ENCODE assay signal across 22 cellular contexts in genomic region chr7:69762821-69763352, GRCh38.
DNase-seq lines count a peak whose midpoint lies in the region; ATAC-seq lines count a peak whose summit lies in the region.
"Had no signal": no experiment of that assay in that cellular context is flagged by ENCODE, and none has a peak within 500 bp of the region (broad histone marks: within the 10 kb centered on the region; RNA-seq: fewer than 3 reads in every experiment).

No MANE protein-coding gene starts in this region.

- no peak overlapping the region for H3K27ac Mint-ChIP-seq in activated T-helper 2 cell treated with anti-CD3 and anti-CD28 coated beads, Interferon-gamma antibody, Interleukin-2, Interleukin-4, amounts not matched to agents 10 μg/mL and 5 μg/mL and 100 μg/mL, durations not matched to agents 14 hours and 24 hours and 36 hours
- H3K27ac Mint-ChIP-seq: activated CD8-positive, alpha-beta T cell treated with anti-CD3 and anti-CD28 coated beads, Interleukin-2, amount 10 ng/mL, durations not matched to agents 7 days and 5 days; activated naive CD8-positive, alpha-beta T cell treated with anti-CD3 and anti-CD28 coated beads, Interleukin-2, amount 10 ng/mL, durations not matched to agents 7 days and 5 days; B cell; mesothelial cell of epicardium; nephron progenitor cell had no signal

- DNase-seq in neuronal stem cell (ENCODE audit: low spot score) (no peak), HPDE6-E6E7 (ENCODE audit: extremely low spot score) (no peak)
- DNase-seq in activated T-helper 2 cell treated with anti-CD3 and anti-CD28 coated beads, Interferon-gamma antibody, Interleukin-2, Interleukin-4, amounts not matched to agents 10 μg/mL and 5 μg/mL and 100 μg/mL, durations not matched to agents 14 hours and 24 hours and 36 hours (ENCODE audit: low spot score) = no peak
- DNase-seq: activated CD8-positive, alpha-beta T cell treated with anti-CD3 and anti-CD28 coated beads, Interleukin-2, amount 10 ng/mL, durations not matched to agents 7 days and 5 days; activated naive CD8-positive, alpha-beta T cell treated with anti-CD3 and anti-CD28 coated beads, Interleukin-2, amount 10 ng/mL, durations not matched to agents 7 days and 5 days; activated T-cell treated with anti-CD3 and anti-CD28 coated beads, Interleukin-2, amount 50 U/mL, for 48 hours; brain microvascular endothelial cell; cortex of kidney; left colon; NCI-H146; nephron progenitor cell; Right ventricle myocardium superior; stimulated activated naive CD4-positive, alpha-beta T cell; trophoblast cell had no signal

- no peak overlapping the region for H3K4me2 ChIP-seq in neuronal stem cell (ENCODE audit: insufficient read depth, low read length, poor library complexity, severe bottlenecking)

- no peaks in the 10 kb centered on the region for H3K9me3 ChIP-seq in neuronal stem cell (replicated peaks in 1 of 2; ENCODE audit: control insufficient read depth in 2 of 2, insufficient read depth in 1 of 2, low read depth in 1 of 2, low read length in 2 of 2)
- H3K9me3 ChIP-seq: gastroesophageal sphincter had no signal

- H3K4me3 ChIP-seq in neuronal stem cell (ENCODE audit: low read length in 2 of 2) = no peak overlapping the region
- H3K4me3 ChIP-seq: gastroesophageal sphincter had no signal

- no peak overlapping the region for H3K18ac ChIP-seq in neuronal stem cell (ENCODE audit: low read length)

- H3K27me3 ChIP-seq in neuronal stem cell (ENCODE audit: control insufficient read depth in 3 of 3, insufficient read depth in 3 of 3, low read depth in 1 of 3, low read length in 3 of 3) = no peaks in the 10 kb centered on the region
- H3K27me3 ChIP-seq: brain microvascular endothelial cell, gastroesophageal sphincter had no signal

- no peak overlapping the region for H3K27ac ChIP-seq in neuronal stem cell (replicated peaks; ENCODE audit: low read length)
- H3K27ac ChIP-seq: brain microvascular endothelial cell, gastroesophageal sphincter, VCaP had no signal

- no peak overlapping the region for H2AFZ ChIP-seq in neuronal stem cell (ENCODE audit: low read length)

- peak overlapping the region; percentile 18 for H3K9ac ChIP-seq in neuronal stem cell (ENCODE audit: low read depth, low read length, poor library complexity)

- H2BK12ac ChIP-seq in neuronal stem cell (ENCODE audit: low read length) = no peak overlapping the region

- H2AK5ac ChIP-seq in neuronal stem cell (ENCODE audit: low read depth, low read length) = no peak overlapping the region

- no peak overlapping the region for H2BK15ac ChIP-seq in neuronal stem cell (ENCODE audit: low read length)

- no peaks in the 10 kb centered on the region for H3K27me3 Mint-ChIP-seq in activated T-helper 2 cell treated with anti-CD3 and anti-CD28 coated beads, Interferon-gamma antibody, Interleukin-2, Interleukin-4, amounts not matched to agents 10 μg/mL and 5 μg/mL and 100 μg/mL, durations not matched to agents 14 hours and 24 hours and 36 hours (ENCODE audit: low read depth)
- H3K27me3 Mint-ChIP-seq: activated naive CD8-positive, alpha-beta T cell treated with anti-CD3 and anti-CD28 coated beads, Interleukin-2, amount 10 ng/mL, durations not matched to agents 7 days and 5 days; B cell had no signal

- WGBS in neuronal stem cell (ENCODE audit: extremely low coverage in 2 of 2, insufficient read length in 2 of 2, insufficient replicate concordance in 1 of 2), 2 donors = no CpG with 5 or more reads among the region's 3 CpGs

- no peak overlapping the region for H2BK5ac ChIP-seq in neuronal stem cell (ENCODE audit: low read length)

- H3K36me3 Mint-ChIP-seq in activated T-helper 2 cell treated with anti-CD3 and anti-CD28 coated beads, Interferon-gamma antibody, Interleukin-2, Interleukin-4, amounts not matched to agents 10 μg/mL and 5 μg/mL and 100 μg/mL, durations not matched to agents 14 hours and 24 hours and 36 hours (ENCODE audit: low read depth) = no peaks in the 10 kb centered on the region
- H3K36me3 Mint-ChIP-seq: activated naive CD8-positive, alpha-beta T cell treated with anti-CD3 and anti-CD28 coated beads, Interleukin-2, amount 10 ng/mL, durations not matched to agents 7 days and 5 days had no signal

- H4K8ac ChIP-seq in neuronal stem cell (ENCODE audit: low read depth, low read length) = no peak overlapping the region

- H3K4ac ChIP-seq in neuronal stem cell (ENCODE audit: low read length) = no peak overlapping the region

- no peak overlapping the region for H3K14ac ChIP-seq in neuronal stem cell (ENCODE audit: low read length)

- peak; percentile 43 for ATAC-seq in GM18868 (IDR thresholded peaks at IDR 0.05; ENCODE audit: unreplicated experiment)
- peak; percentile 47 for ATAC-seq in GM21576 (IDR thresholded peaks at IDR 0.05; ENCODE audit: unreplicated experiment)
- ATAC-seq in HG03342 (IDR thresholded peaks at IDR 0.05; ENCODE audit: unreplicated experiment) = peak; percentile 58
- ATAC-seq in GM19324 (IDR thresholded peaks at IDR 0.05; ENCODE audit: low FRiP score, unreplicated experiment) = no peak
- ATAC-seq: activated CD8-positive, alpha-beta T cell treated with anti-CD3 and anti-CD28 coated beads, Interleukin-2, amount 10 ng/mL, durations not matched to agents 7 days and 5 days; gastroesophageal sphincter; left colon had no signal

- no peaks in the 10 kb centered on the region for H3K79me1 ChIP-seq in neuronal stem cell (ENCODE audit: low read depth, low read length)

- H4K91ac ChIP-seq in neuronal stem cell (ENCODE audit: low read depth, low read length, poor library complexity) = no peak overlapping the region

- intact Hi-C loops in activated T-helper 2 cell treated with anti-CD3 and anti-CD28 coated beads, Interferon-gamma antibody, Interleukin-2, Interleukin-4, amounts not matched to agents 10 μg/mL and 5 μg/mL and 100 μg/mL, durations not matched to agents 14 hours and 24 hours and 36 hours (cut with micrococcal nuclease) = no loop called here

- H3K36me3 ChIP-seq in neuronal stem cell (replicated peaks in 1 of 2; ENCODE audit: control insufficient read depth in 2 of 2, insufficient read depth in 2 of 2, low read length in 2 of 2) = no peaks in the 10 kb centered on the region
- H3K36me3 ChIP-seq: brain microvascular endothelial cell, gastroesophageal sphincter had no signal

- no peak overlapping the region for H3K4me3 Mint-ChIP-seq in activated T-helper 2 cell treated with anti-CD3 and anti-CD28 coated beads, Interferon-gamma antibody, Interleukin-2, Interleukin-4, amounts not matched to agents 10 μg/mL and 5 μg/mL and 100 μg/mL, durations not matched to agents 14 hours and 24 hours and 36 hours (ENCODE audit: low read depth)
- H3K4me3 Mint-ChIP-seq: activated CD8-positive, alpha-beta T cell treated with anti-CD3 and anti-CD28 coated beads, Interleukin-2, amount 10 ng/mL, durations not matched to agents 7 days and 5 days; activated naive CD8-positive, alpha-beta T cell treated with anti-CD3 and anti-CD28 coated beads, Interleukin-2, amount 10 ng/mL, durations not matched to agents 7 days and 5 days; B cell; mesothelial cell of epicardium; nephron progenitor cell had no signal

- H2BK120ac ChIP-seq in neuronal stem cell (ENCODE audit: low read depth, low read length) = no peak overlapping the region

- no peaks in the 10 kb centered on the region for H3K9me3 Mint-ChIP-seq in activated T-helper 2 cell treated with anti-CD3 and anti-CD28 coated beads, Interferon-gamma antibody, Interleukin-2, Interleukin-4, amounts not matched to agents 10 μg/mL and 5 μg/mL and 100 μg/mL, durations not matched to agents 14 hours and 24 hours and 36 hours
- H3K9me3 Mint-ChIP-seq: mesothelial cell of epicardium, nephron progenitor cell had no signal

- peaks cover 15 to 37% of the 10 kb centered on the region in 2 donors for H3K4me1 ChIP-seq in neuronal stem cell (ENCODE audit: control insufficient read depth in 2 of 2, insufficient read depth in 1 of 2, low read depth in 1 of 2, low read length in 2 of 2)

- no peak overlapping the region for H3K23ac ChIP-seq in neuronal stem cell (ENCODE audit: low read depth, low read length, poor library complexity)

- no peaks in the 10 kb centered on the region for H3K4me1 Mint-ChIP-seq in activated T-helper 2 cell treated with anti-CD3 and anti-CD28 coated beads, Interferon-gamma antibody, Interleukin-2, Interleukin-4, amounts not matched to agents 10 μg/mL and 5 μg/mL and 100 μg/mL, durations not matched to agents 14 hours and 24 hours and 36 hours (ENCODE audit: low read depth)
- H3K4me1 Mint-ChIP-seq: activated naive CD8-positive, alpha-beta T cell treated with anti-CD3 and anti-CD28 coated beads, Interleukin-2, amount 10 ng/mL, durations not matched to agents 7 days and 5 days had no signal
